Comparison of ENCODE assay signal across 17 cellular contexts in the genomic region with DNA sequence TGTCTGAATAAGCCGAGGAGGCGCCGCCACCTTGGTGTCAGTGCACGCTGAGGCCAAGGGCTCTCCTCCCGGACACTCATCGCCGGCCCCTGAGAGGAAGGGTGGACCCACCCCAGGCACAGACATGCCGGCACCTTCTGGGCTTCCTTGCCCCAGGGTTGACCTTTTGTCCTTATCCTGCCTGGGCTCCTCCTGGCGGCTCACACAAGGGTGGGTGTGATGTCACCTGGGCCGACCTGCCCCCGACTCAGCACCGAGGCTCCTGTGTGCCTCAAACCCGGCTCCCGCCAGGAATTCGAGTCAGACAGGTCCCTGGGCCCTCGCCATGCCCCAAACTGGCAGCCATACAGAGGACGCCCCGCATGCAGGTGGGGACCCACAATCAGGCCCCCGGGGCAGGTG. TPM values are rescaled to one million over a fixed set of nuclear protein-coding genes. Genes with fewer than 3 reads are reported as not detected.
A peak's percentile ranks its signal among the peaks of the same experiment; 100 is the strongest.
DNase-seq lines count a peak whose midpoint lies in the region; ATAC-seq and TF ChIP-seq lines count a peak whose summit lies in the region.
"Had no signal": no experiment of that assay in that cellular context is flagged by ENCODE, and none has a peak within 500 bp of the region (broad histone marks: within the 10 kb centered on the region; RNA-seq: fewer than 3 reads in every experiment).

No MANE protein-coding gene starts in this region.

- no peak overlapping the region for H3K23ac ChIP-seq in H9 (ENCODE audit: insufficient read length, low read depth, low read length)
- H3K23ac ChIP-seq in neuronal stem cell (ENCODE audit: low read depth, low read length, poor library complexity): peak overlapping the region; percentile 20

- intact Hi-C loops in left ventricle myocardium superior (cut with micrococcal nuclease): no loop called here

- DNase-seq in ELF-1 (ENCODE audit: low read depth, low spot score) (peak; percentile 62), H9 (peak; percentile 38), left ventricle myocardium superior (no peak), neuronal stem cell (ENCODE audit: low spot score) (no peak), occipital lobe (lab: John Stamatoyannopoulos, UW) (no peak), GM03348 (ENCODE audit: low spot score) (no peak), endothelial cell (ENCODE audit: low spot score) (no peak), Ammon's horn (ENCODE audit: low spot score) (no peak)
- DNase-seq: CD4-positive, CD25-positive, alpha-beta regulatory T cell; HCEC 1CT; KBM-7; NCI-H1417 treated with DMSO at 0.1 percent for 48 hours; NCI-H2029; NCI-H2171 had no signal

- H2AK5ac ChIP-seq in H9 (ENCODE audit: insufficient read length, low read length) (no peak overlapping the region), neuronal stem cell (ENCODE audit: low read depth, low read length) (peak overlapping the region; percentile 37)

- H3K79me1 ChIP-seq in H9 (ENCODE audit: insufficient read depth, low read depth, low read length, poor library complexity, severe bottlenecking) (no peaks in the 10 kb centered on the region), neuronal stem cell (ENCODE audit: low read depth, low read length) (no peaks in the 10 kb centered on the region)

- no peak overlapping the region for H3K4me3 ChIP-seq in neuronal stem cell (ENCODE audit: low read length in 2 of 2)
- H3K4me3 ChIP-seq: SK-N-MC had no signal

- peaks cover 0 to 5% of the 10 kb centered on the region in 2 experiments; a peak in 3 of 5 replicates for H3K9me3 Mint-ChIP-seq in H9
- peaks cover 4% of the 10 kb centered on the region for H3K9me3 Mint-ChIP-seq in endothelial cell (ENCODE audit: unreplicated experiment)
- H3K9me3 Mint-ChIP-seq: CD4-positive, CD25-positive, alpha-beta regulatory T cell had no signal

- H3K4ac ChIP-seq in H9 (ENCODE audit: low read depth, low read length): no peak overlapping the region
- no peak overlapping the region for H3K4ac ChIP-seq in neuronal stem cell (ENCODE audit: low read length)

- H2BK20ac ChIP-seq in H9 (ENCODE audit: low read depth, low read length, poor library complexity, severe bottlenecking): no peak overlapping the region

- no peaks in the 10 kb centered on the region for H3K36me3 ChIP-seq in neuronal stem cell (replicated peaks in 1 of 2; ENCODE audit: control insufficient read depth in 2 of 2, insufficient read depth in 2 of 2, low read length in 2 of 2)

- H4K5ac ChIP-seq in H9 (ENCODE audit: insufficient read length, low read depth, low read length): no peak overlapping the region

- no peak overlapping the region for H3K4me3 Mint-ChIP-seq in H9
- no peak overlapping the region for H3K4me3 Mint-ChIP-seq in endothelial cell (ENCODE audit: unreplicated experiment)
- H3K4me3 Mint-ChIP-seq: B cell; CD4-positive, CD25-positive, alpha-beta regulatory T cell had no signal

- no peak overlapping the region for H4K8ac ChIP-seq in H9 (replicated peaks; ENCODE audit: insufficient read length, low read depth, low read length)
- H4K8ac ChIP-seq in neuronal stem cell (ENCODE audit: low read depth, low read length): no peak overlapping the region

- no peak overlapping the region for H3K56ac ChIP-seq in H9 (ENCODE audit: insufficient read length, low read depth, low read length)

- peaks cover 24% of the 10 kb centered on the region for H3K27me3 Mint-ChIP-seq in H9 (ENCODE audit: low read depth)
- peaks cover 7% of the 10 kb centered on the region for H3K27me3 Mint-ChIP-seq in endothelial cell (ENCODE audit: unreplicated experiment)
- H3K27me3 Mint-ChIP-seq: CD4-positive, CD25-positive, alpha-beta regulatory T cell had no signal

- H3K23me2 ChIP-seq in H9 (ENCODE audit: insufficient read length, low read depth, low read length, poor library complexity, severe bottlenecking): peaks cover 3% of the 10 kb centered on the region

- no peak overlapping the region for H2BK12ac ChIP-seq in H9 (ENCODE audit: insufficient read length, low read depth, low read length)
- no peak overlapping the region for H2BK12ac ChIP-seq in neuronal stem cell (ENCODE audit: low read length)

- H3K4me1 Mint-ChIP-seq in H9: peaks cover 11 to 20% of the 10 kb centered on the region in 2 experiments
- H3K4me1 Mint-ChIP-seq in endothelial cell (ENCODE audit: unreplicated experiment): no peaks in the 10 kb centered on the region

- H3K18ac ChIP-seq in H9 (ENCODE audit: insufficient read length, low read depth, low read length) (no peak overlapping the region), neuronal stem cell (ENCODE audit: low read length) (no peak overlapping the region)

- H3K79me2 ChIP-seq in H9 (ENCODE audit: insufficient read depth, low read length): no peaks in the 10 kb centered on the region

- H4K20me1 ChIP-seq in H9 (ENCODE audit: control insufficient read depth, insufficient read depth, insufficient read length): no peaks in the 10 kb centered on the region

- H3K9ac ChIP-seq in H9 (ENCODE audit: extremely low read depth, insufficient read length, low read length) (no peak overlapping the region), neuronal stem cell (ENCODE audit: low read depth, low read length, poor library complexity) (peak overlapping the region; percentile 21)

- H2BK120ac ChIP-seq in H9 (ENCODE audit: low read depth, low read length, poor library complexity, severe bottlenecking): no peak overlapping the region
- H2BK120ac ChIP-seq in neuronal stem cell (ENCODE audit: low read depth, low read length): no peak overlapping the region

- no peak overlapping the region for H2BK15ac ChIP-seq in H9 (ENCODE audit: low read depth, low read length)
- H2BK15ac ChIP-seq in neuronal stem cell (ENCODE audit: low read length): peak overlapping the region; percentile 24

- no peaks in the 10 kb centered on the region for H3K27me3 ChIP-seq in H9 (ENCODE audit: insufficient read depth, low read length)
- peaks cover 0 to 47% (median 4%) of the 10 kb centered on the region in 3 experiments for H3K27me3 ChIP-seq in neuronal stem cell (ENCODE audit: control insufficient read depth in 3 of 3, insufficient read depth in 3 of 3, low read depth in 1 of 3, low read length in 3 of 3)

- no peak for TF ChIP-seq CTCF in H9 (conservative IDR thresholded peaks at IDR 0.05)
- no peak for TF ChIP-seq CTCF in endothelial cell (IDR thresholded peaks at IDR 0.05; ENCODE audit: unreplicated experiment)

- no peaks in the 10 kb centered on the region for H3K36me3 Mint-ChIP-seq in H9 (ENCODE audit: insufficient read depth in 1 of 3, low read depth in 3 of 3)
- no peaks in the 10 kb centered on the region for H3K36me3 Mint-ChIP-seq in endothelial cell (ENCODE audit: low read depth, unreplicated experiment)
- H3K36me3 Mint-ChIP-seq: CD4-positive, CD25-positive, alpha-beta regulatory T cell had no signal

- no peak overlapping the region for H3K14ac ChIP-seq in H9 (ENCODE audit: insufficient read depth, low read length)
- no peak overlapping the region for H3K14ac ChIP-seq in neuronal stem cell (ENCODE audit: low read length)

- H2AFZ ChIP-seq in H9 (ENCODE audit: low read length): no peak overlapping the region
- H2AFZ ChIP-seq in neuronal stem cell (ENCODE audit: low read length): no peak overlapping the region

- no peak overlapping the region for H3K27ac ChIP-seq in H9 (ENCODE audit: insufficient read length, low read depth, low read length)
- no peak overlapping the region for H3K27ac ChIP-seq in neuronal stem cell (replicated peaks; ENCODE audit: low read length)
- H3K27ac ChIP-seq: SK-N-MC had no signal

- no peak overlapping the region for H3T11ph ChIP-seq in H9 (ENCODE audit: low read length)

- H3K27ac Mint-ChIP-seq in H9 (no peak overlapping the region), endothelial cell (ENCODE audit: unreplicated experiment) (no peak overlapping the region)
- H3K27ac Mint-ChIP-seq: B cell; CD4-positive, CD25-positive, alpha-beta regulatory T cell had no signal

- peak; percentile 28 for ATAC-seq in left ventricle myocardium superior

- no CpG with 5 or more reads among the region's 19 CpGs for WGBS in H9 (ENCODE audit: extremely low coverage, insufficient read length, low lambda C conversion rate)
- WGBS in neuronal stem cell (ENCODE audit: extremely low coverage in 2 of 2, insufficient read length in 2 of 2, insufficient replicate concordance in 1 of 2), 2 donors: no CpG with 5 or more reads among the region's 19 CpGs

- H3K4me2 ChIP-seq in H9 (ENCODE audit: insufficient read depth, insufficient read length, low read length) (no peak overlapping the region), neuronal stem cell (ENCODE audit: insufficient read depth, low read length, poor library complexity, severe bottlenecking) (no peak overlapping the region)

- H3K4me1 ChIP-seq in H9 (ENCODE audit: insufficient read depth, low read length) (no peaks in the 10 kb centered on the region; the same call in 1 of the 2 replicates), neuronal stem cell (ENCODE audit: control insufficient read depth in 2 of 2, insufficient read depth in 1 of 2, low read depth in 1 of 2, low read length in 2 of 2) (peaks cover 5 to 8% of the 10 kb centered on the region in 2 donors)

- no peak overlapping the region for H4K91ac ChIP-seq in H9 (ENCODE audit: insufficient read length, low read depth, low read length)
- H4K91ac ChIP-seq in neuronal stem cell (ENCODE audit: low read depth, low read length, poor library complexity): no peak overlapping the region

- H2BK5ac ChIP-seq in H9 (ENCODE audit: insufficient read length, low read length): no peak overlapping the region
- H2BK5ac ChIP-seq in neuronal stem cell (ENCODE audit: low read length): peak overlapping the region; percentile 39

- H3K9me3 ChIP-seq in H9 (ENCODE audit: control insufficient read depth, low read depth, low read length) (no peaks in the 10 kb centered on the region), neuronal stem cell (replicated peaks in 1 of 2; ENCODE audit: control insufficient read depth in 2 of 2, insufficient read depth in 1 of 2, low read depth in 1 of 2, low read length in 2 of 2) (no peaks in the 10 kb centered on the region)
- H3K9me3 ChIP-seq: Caco-2 had no signal

RNA-seq across cellular contexts. Expression of a gene that starts 17.7 kb away (rescaled TPM):
- total RNA-seq in H9 (2021): 2.9 and 3.1 TPM in 2 replicates
- total RNA-seq in left ventricle myocardium superior: 1.5 TPM
- 1.5 TPM for polyA plus RNA-seq in neuronal stem cell (2013, experiment 1 of 2)
- 1.4 TPM for polyA plus RNA-seq in neuronal stem cell (2013, experiment 2 of 2)
- 1.9 TPM for total RNA-seq in occipital lobe
- total RNA-seq in endothelial cell (ENCODE audit: unreplicated experiment): 0.95 TPM
- total RNA-seq: B cell; Caco-2; CD4-positive, CD25-positive, alpha-beta regulatory T cell had no signal
- polyA plus RNA-seq: CD4-positive, CD25-positive, alpha-beta regulatory T cell had no signal

Comparison
In these comparisons a context has a peak if more than half of its experiments do, and no peak if none do; other contexts are left out.
1. DNase-seq: peak in ELF-1 (single experiment) and H9 (single experiment); none in left ventricle myocardium superior (single experiment), neuronal stem cell (single experiment), occipital lobe (single experiment), GM03348 (single experiment), endothelial cell (single experiment) and Ammon's horn (single experiment).